ENCODE assay signal across 18 cellular contexts in genomic region chr9:114287001-114287762, GRCh38. TPM values are rescaled to one million over a fixed set of nuclear protein-coding genes. Genes with fewer than 3 reads are reported as not detected.
DNase-seq lines count a peak whose midpoint lies in the region; ATAC-seq and TF ChIP-seq lines count a peak whose summit lies in the region.
"Had no signal": no experiment of that assay in that cellular context is flagged by ENCODE, and none has a peak within 500 bp of the region (broad histone marks: within the 10 kb centered on the region; RNA-seq: fewer than 3 reads in every experiment).

No MANE protein-coding gene starts in this region.

- DNase-seq in activated naive CD4-positive, alpha-beta T cell treated with anti-CD3 and anti-CD28 coated beads, Interleukin-2, amount 10 ng/mL, durations not matched to agents 7 days and 5 days = peak; percentile 7
- DNase-seq in activated naive CD4-positive, alpha-beta T cell (lab: John Stamatoyannopoulos, UW) = no peak
- DNase-seq in NCI-H524 treated with DMSO at 0.1 percent for 48 hours (lab: John Stamatoyannopoulos, UW) (peak; percentile 94), right cardiac atrium (peak; percentile 9 to 40 (median 33)), spleen (peak; percentile 63), T-helper 17 cell (no peak), SK-N-DZ (ENCODE audit: low spot score) (no peak)
- DNase-seq: amniotic stem cell; effector CD4-positive, alpha-beta T cell; GDM1; stimulated activated CD4-positive, alpha-beta T cell treated with anti-CD3 and anti-CD28 coated beads, Interleukin-2, amount 100 ng/mL, for 48 hours had no signal

- no peaks in the 10 kb centered on the region for H3K27me3 ChIP-seq in right cardiac atrium (ENCODE audit: control insufficient read depth, insufficient read depth)
- H3K27me3 ChIP-seq in spleen (replicated peaks in 1 of 7) = peaks cover 0 to 14% (median 0%) of the 10 kb centered on the region in 7 donors
- H3K27me3 ChIP-seq: BLaER1, gastrocnemius medialis had no signal

- H3K4me1 ChIP-seq in right cardiac atrium (ENCODE audit: control insufficient read depth, insufficient read depth, low read length) (no peaks in the 10 kb centered on the region), spleen (peaks cover 0 to 15% (median 4%) of the 10 kb centered on the region in 6 donors)
- H3K4me1 ChIP-seq: BLaER1, gastrocnemius medialis, parathyroid adenoma had no signal

- no peaks in the 10 kb centered on the region for H3K9me3 Mint-ChIP-seq in activated naive CD4-positive, alpha-beta T cell treated with anti-CD3 and anti-CD28 coated beads, Interleukin-2, amount 10 ng/mL, durations not matched to agents 7 days and 5 days
- H3K9me3 Mint-ChIP-seq: stimulated activated naive CD8-positive, alpha-beta T cell treated with anti-CD3 and anti-CD28 coated beads, Interleukin-15, Interleukin-2, amounts not matched to agents 100 ng/mL and 50 ng/mL, for 24 hours; T-helper 1 cell treated with Interleukin-12 subunit alpha and Interleukin-12 subunit beta and Interleukin-4 antibody, amounts not matched to agents 30 μg/mL and 1 μg/mL, for 36 hours had no signal

- no peak overlapping the region for H3K27ac Mint-ChIP-seq in activated naive CD4-positive, alpha-beta T cell treated with anti-CD3 and anti-CD28 coated beads, Interleukin-2, amount 10 ng/mL, durations not matched to agents 7 days and 5 days
- H3K27ac Mint-ChIP-seq in T-helper 17 cell = no peak overlapping the region
- H3K27ac Mint-ChIP-seq: stimulated activated naive CD8-positive, alpha-beta T cell treated with anti-CD3 and anti-CD28 coated beads, Interleukin-15, Interleukin-2, amounts not matched to agents 100 ng/mL and 50 ng/mL, for 24 hours; T-helper 1 cell treated with Interleukin-12 subunit alpha and Interleukin-12 subunit beta and Interleukin-4 antibody, amounts not matched to agents 30 μg/mL and 1 μg/mL, for 36 hours had no signal

- H3K4me3 Mint-ChIP-seq in activated naive CD4-positive, alpha-beta T cell treated with anti-CD3 and anti-CD28 coated beads, Interleukin-2, amount 10 ng/mL, durations not matched to agents 7 days and 5 days = no peak overlapping the region
- H3K4me3 Mint-ChIP-seq in T-helper 17 cell = no peak overlapping the region
- H3K4me3 Mint-ChIP-seq: stimulated activated naive CD8-positive, alpha-beta T cell treated with anti-CD3 and anti-CD28 coated beads, Interleukin-15, Interleukin-2, amounts not matched to agents 100 ng/mL and 50 ng/mL, for 24 hours; T-helper 1 cell treated with Interleukin-12 subunit alpha and Interleukin-12 subunit beta and Interleukin-4 antibody, amounts not matched to agents 30 μg/mL and 1 μg/mL, for 36 hours had no signal

- H3K36me3 ChIP-seq in spleen = no peaks in the 10 kb centered on the region
- H3K36me3 ChIP-seq: gastrocnemius medialis had no signal

- intact Hi-C loops in right cardiac atrium (cut with DNase I) (no loop called here), spleen (cut with DNase I; ENCODE audit: low total_unique reads) (no loop called here)

- TF ChIP-seq POLR2A in spleen (IDR thresholded peaks at IDR 0.05) = no peak

- no peaks in the 10 kb centered on the region for H3K36me3 Mint-ChIP-seq in activated naive CD4-positive, alpha-beta T cell treated with anti-CD3 and anti-CD28 coated beads, Interleukin-2, amount 10 ng/mL, durations not matched to agents 7 days and 5 days
- peaks cover 3% of the 10 kb centered on the region for H3K36me3 Mint-ChIP-seq in T-helper 17 cell (ENCODE audit: low read depth)

- H3K9me3 ChIP-seq in right cardiac atrium (ENCODE audit: control insufficient read depth, low read length) = no peaks in the 10 kb centered on the region
- H3K9me3 ChIP-seq in spleen = no peaks in the 10 kb centered on the region
- no peaks in the 10 kb centered on the region for H3K9me3 ChIP-seq in T-helper 17 cell (ENCODE audit: control insufficient read depth, low read length, poor library complexity, severe bottlenecking)
- H3K9me3 ChIP-seq: BLaER1, gastrocnemius medialis had no signal

- WGBS in right cardiac atrium = 82% methylated on average over 16 of the region's 16 CpGs
- WGBS in spleen, 5 donors = 72 to 81% (median 77%) methylated on average over 16 of the region's 16 CpGs

- H3K4me1 Mint-ChIP-seq in activated naive CD4-positive, alpha-beta T cell treated with anti-CD3 and anti-CD28 coated beads, Interleukin-2, amount 10 ng/mL, durations not matched to agents 7 days and 5 days = no peaks in the 10 kb centered on the region
- peaks cover 4% of the 10 kb centered on the region for H3K4me1 Mint-ChIP-seq in T-helper 17 cell

- H3K27me3 Mint-ChIP-seq in activated naive CD4-positive, alpha-beta T cell treated with anti-CD3 and anti-CD28 coated beads, Interleukin-2, amount 10 ng/mL, durations not matched to agents 7 days and 5 days = peaks cover 14% of the 10 kb centered on the region
- peaks cover 7% of the 10 kb centered on the region for H3K27me3 Mint-ChIP-seq in T-helper 17 cell

- ATAC-seq in right cardiac atrium = no peak
- ATAC-seq in T-helper 17 cell = no peak
- ATAC-seq in GM21737 (IDR thresholded peaks at IDR 0.05; ENCODE audit: unreplicated experiment) = no peak
- ATAC-seq: gastrocnemius medialis had no signal

- CTCF ChIA-PET in activated naive CD4-positive, alpha-beta T cell treated with anti-CD3 and anti-CD28 coated beads, Interleukin-2, amount 10 ng/mL, durations not matched to agents 7 days and 5 days (lab: Charles Lee) = interaction anchor here (1.6 to 3.0 kb wide), 3 partner anchors 179 to 205 kb away, joined by 8 read pairs; no protein-coding TSS in a partner anchor

- H3K4me3 ChIP-seq in right cardiac atrium (ENCODE audit: low read length) (no peak overlapping the region), spleen (no peak overlapping the region)
- H3K4me3 ChIP-seq: BLaER1, gastrocnemius medialis had no signal

- H3K27ac ChIP-seq in right cardiac atrium (ENCODE audit: low read length) (no peak overlapping the region), spleen (no peak overlapping the region)
- H3K27ac ChIP-seq: BLaER1, gastrocnemius medialis, parathyroid adenoma had no signal

- no peak for TF ChIP-seq CTCF in spleen (IDR thresholded peaks at IDR 0.05 in 8 of 11, conservative IDR thresholded peaks at IDR 0.05 in 3 of 11)

RNA-seq across cellular contexts. Expression of gene ORM1, which starts 35.7 kb away (rescaled TPM):
- total RNA-seq in right cardiac atrium (1 to 10 TPM in 1 of 4 donors, not detected in 3; 2.7 TPM), spleen (10 to 100 TPM in 2 of 7 donors, 1 to 10 TPM in 4, under 1 TPM in 1; 0.95 to 13.6 (median 6.2) TPM), T-helper 17 cell (not detected)
- polyA plus RNA-seq in right cardiac atrium (0.70 TPM), spleen (1 to 10 TPM in 2 of 3 donors, under 1 TPM in 1; 0.99 to 2.0 (median 1.7) TPM)
- polyA plus RNA-seq in SK-N-DZ (2014; cell fraction: cytosol; rRNA removed) = not detected in 2 replicates
- not detected in 2 replicates for polyA plus RNA-seq in SK-N-DZ (2014; cell fraction: nucleus; rRNA removed)
- total RNA-seq: LHCN-M2 had no signal

RNA-seq across cellular contexts. Expression of gene ORM2, which starts 42.5 kb away (rescaled TPM):
- not detected for total RNA-seq in right cardiac atrium
- polyA plus RNA-seq in right cardiac atrium = 0.27 TPM
- under 1 TPM in 2 of 7 donors, not detected in 5; 0.57 to 0.93 TPM for total RNA-seq in spleen
- under 1 TPM in 2 of 3 donors, not detected in 1; 0.13 to 0.18 TPM for polyA plus RNA-seq in spleen
- not detected for total RNA-seq in T-helper 17 cell
- polyA plus RNA-seq in SK-N-DZ (2014; cell fraction: cytosol; rRNA removed) = not detected in 2 replicates
- not detected in 2 replicates for polyA plus RNA-seq in SK-N-DZ (2014; cell fraction: nucleus; rRNA removed)
- total RNA-seq: LHCN-M2 had no signal

Comparison
In these comparisons a context has a peak if more than half of its experiments do, and no peak if none do; other contexts are left out.
1. DNase-seq: peak in activated naive CD4-positive, alpha-beta T cell treated with anti-CD3 and anti-CD28 coated beads, Interleukin-2, amount 10 ng/mL, durations not matched to agents 7 days and 5 days (single experiment), NCI-H524 treated with DMSO at 0.1 percent for 48 hours (single experiment), right cardiac atrium (3 of 3) and spleen (single experiment); none in activated naive CD4-positive, alpha-beta T cell (0 of 4), T-helper 17 cell (0 of 3) and SK-N-DZ (single experiment).